ENCODE assay signal across 13 cellular contexts in the genomic region with DNA sequence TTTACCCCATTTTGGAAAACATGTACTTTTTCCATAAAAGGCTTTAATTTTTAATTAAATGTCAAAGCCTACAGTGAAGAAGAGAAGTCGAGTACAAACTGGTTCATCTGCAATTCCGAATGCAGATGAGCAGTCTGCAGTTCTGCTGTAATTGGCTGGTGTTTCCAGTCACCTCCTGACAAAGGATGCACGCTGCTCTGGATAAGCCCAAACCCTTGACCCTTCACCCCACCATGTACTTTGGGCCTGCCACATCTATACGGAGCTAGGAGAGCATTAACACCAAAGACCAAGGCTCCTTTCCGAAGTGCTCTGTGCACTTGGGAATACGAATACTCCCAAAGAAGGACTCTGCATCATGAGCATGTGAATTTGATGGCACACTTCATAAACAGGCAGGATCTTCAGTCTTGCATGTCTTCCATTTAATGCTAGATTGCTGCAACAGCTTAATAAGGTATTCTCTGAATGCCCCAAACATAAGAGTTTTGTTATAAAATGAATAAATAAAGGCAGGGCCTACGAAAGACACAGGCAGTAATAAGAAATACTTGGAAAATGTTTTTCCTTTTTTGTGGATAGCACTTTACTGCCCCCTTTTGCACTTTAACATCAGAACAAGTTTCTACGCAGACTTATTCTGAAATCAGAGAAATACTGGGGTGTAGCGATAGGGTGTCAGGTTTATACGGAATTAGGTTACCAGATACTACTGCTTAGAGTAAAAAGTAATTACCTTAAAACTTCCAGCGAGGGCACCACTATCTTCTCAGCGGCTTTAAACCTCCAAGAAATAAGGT. TPM values are rescaled to one million over a fixed set of nuclear protein-coding genes. Genes with fewer than 3 reads are reported as not detected.
DNase-seq lines count a peak whose midpoint lies in the region; ATAC-seq and TF ChIP-seq lines count a peak whose summit lies in the region.
"Had no signal": no experiment of that assay in that cellular context is flagged by ENCODE, and none has a peak within 500 bp of the region (broad histone marks: within the 10 kb centered on the region; RNA-seq: fewer than 3 reads in every experiment).

No MANE protein-coding gene starts in this region.

- no peak for ATAC-seq in lung (ENCODE audit: insufficient read depth, low FRiP score)
- no peak for ATAC-seq in activated CD4-positive, CD25-positive, alpha-beta regulatory T cell treated with anti-CD3 and anti-CD28 coated beads, Interleukin-2, amount 50 U/mL, for 24 hours
- ATAC-seq: activated naive CD4-positive, alpha-beta T cell treated with anti-CD3 and anti-CD28 coated beads, Interleukin-2, amount 50 U/mL, for 72 hours had no signal

- peak overlapping the region in 1 of 2 donors; percentile 29 for H3K27ac ChIP-seq in lung (ENCODE audit: low read depth in 1 of 2, low read length in 1 of 2)
- H3K27ac ChIP-seq: KMS-11 had no signal

- peak; percentile 45 for DNase-seq in AG10803 (ENCODE audit: low read depth)
- DNase-seq in HFF-Myc (ENCODE audit: extremely low read depth, low read depth): no peak
- DNase-seq in cardiac fibroblast (ENCODE audit: low read depth in 2 of 2): peak; percentile 55 to 61
- DNase-seq in lung (ENCODE audit: low spot score): no peak
- DNase-seq in activated CD4-positive, alpha-beta memory T cell treated with anti-CD3 and anti-CD28 coated beads for 36 hours: no peak
- DNase-seq in stimulated activated naive CD4-positive, alpha-beta T cell (lab: John Stamatoyannopoulos, UW): no peak
- no peak for DNase-seq in iPS-NIHi11 (ENCODE audit: low spot score)
- DNase-seq: immature natural killer cell; stimulated activated CD4-positive, alpha-beta T cell treated with anti-CD3 and anti-CD28 coated beads, Interleukin-2, amount 100 ng/mL, for 24 hours; T-helper 2 cell had no signal

- WGBS in lung, 2 donors: 49 to 73% methylated on average over 12 of the region's 12 CpGs

- H3K36me3 Mint-ChIP-seq in activated CD4-positive, alpha-beta memory T cell treated with anti-CD3 and anti-CD28 coated beads for 36 hours: no peaks in the 10 kb centered on the region
- H3K36me3 Mint-ChIP-seq: activated naive CD4-positive, alpha-beta T cell treated with anti-CD3 and anti-CD28 coated beads, Interleukin-2, amount 50 U/mL, for 72 hours; immature natural killer cell had no signal

- no peaks in the 10 kb centered on the region for H3K9me3 ChIP-seq in lung (ENCODE audit: control insufficient read depth in 2 of 2, insufficient read depth in 1 of 2, low read length in 1 of 2)

- H3K36me3 ChIP-seq in lung (ENCODE audit: control insufficient read depth in 2 of 2, insufficient read depth in 2 of 2, low read length in 2 of 2): no peaks in the 10 kb centered on the region

- H3K4me3 Mint-ChIP-seq in activated CD4-positive, alpha-beta memory T cell treated with anti-CD3 and anti-CD28 coated beads for 36 hours: no peak overlapping the region
- H3K4me3 Mint-ChIP-seq: immature natural killer cell had no signal

- no peaks in the 10 kb centered on the region for H3K9me3 Mint-ChIP-seq in activated CD4-positive, alpha-beta memory T cell treated with anti-CD3 and anti-CD28 coated beads for 36 hours
- H3K9me3 Mint-ChIP-seq: activated naive CD4-positive, alpha-beta T cell treated with anti-CD3 and anti-CD28 coated beads, Interleukin-2, amount 50 U/mL, for 72 hours; immature natural killer cell had no signal

- H3K27me3 ChIP-seq in lung (ENCODE audit: control insufficient read depth, insufficient read depth): no peaks in the 10 kb centered on the region

- H3K27ac Mint-ChIP-seq in activated CD4-positive, alpha-beta memory T cell treated with anti-CD3 and anti-CD28 coated beads for 36 hours: no peak overlapping the region
- H3K27ac Mint-ChIP-seq: activated naive CD4-positive, alpha-beta T cell treated with anti-CD3 and anti-CD28 coated beads, Interleukin-2, amount 50 U/mL, for 72 hours; immature natural killer cell had no signal

- CTCF ChIA-PET in activated CD4-positive, alpha-beta memory T cell treated with anti-CD3 and anti-CD28 coated beads for 36 hours (lab: Charles Lee): no interaction called here

- no peak overlapping the region for H3K4me3 ChIP-seq in AG10803 (ENCODE audit: low read length)
- H3K4me3 ChIP-seq in HFF-Myc (replicated peaks; ENCODE audit: low read depth, low read length): no peak overlapping the region
- no peak overlapping the region for H3K4me3 ChIP-seq in cardiac fibroblast (replicated peaks in 1 of 2; ENCODE audit: low read depth in 2 of 2, low read length in 2 of 2)
- no peak overlapping the region for H3K4me3 ChIP-seq in lung

- intact Hi-C loops in activated CD4-positive, alpha-beta memory T cell treated with anti-CD3 and anti-CD28 coated beads for 36 hours (cut with micrococcal nuclease): no loop called here

- peaks cover 0 to 11% of the 10 kb centered on the region in 2 donors for H3K4me1 ChIP-seq in lung (ENCODE audit: control insufficient read depth in 2 of 2, insufficient read depth in 2 of 2, low read length in 2 of 2)

- peak; percentile 63 for TF ChIP-seq CTCF in AG10803 (conservative IDR thresholded peaks at IDR 0.05; ENCODE audit: low read length)
- TF ChIP-seq CTCF in HFF-Myc (IDR thresholded peaks at IDR 0.05; ENCODE audit: low read depth, low read length, missing control alignments): peak; percentile 29
- TF ChIP-seq CTCF in cardiac fibroblast (IDR thresholded peaks at IDR 0.05; ENCODE audit: low read depth, low read length): peak; percentile 41
- peak; percentile 8 for TF ChIP-seq CTCF in lung (IDR thresholded peaks at IDR 0.05; ENCODE audit: control extremely low read depth, extremely low read depth)

- POLR2A ChIA-PET in activated CD4-positive, alpha-beta memory T cell treated with anti-CD3 and anti-CD28 coated beads for 36 hours (lab: Charles Lee): no interaction called here

- H3K4me1 Mint-ChIP-seq in activated CD4-positive, alpha-beta memory T cell treated with anti-CD3 and anti-CD28 coated beads for 36 hours (ENCODE audit: low read depth): no peaks in the 10 kb centered on the region
- H3K4me1 Mint-ChIP-seq: immature natural killer cell had no signal

- peaks cover 25% of the 10 kb centered on the region for H3K27me3 Mint-ChIP-seq in activated CD4-positive, alpha-beta memory T cell treated with anti-CD3 and anti-CD28 coated beads for 36 hours

RNA-seq across cellular contexts. Expression of gene EFNB2, which starts 15.1 kb away (rescaled TPM):
- 10 to 100 TPM; 38.3 to 43.8 TPM for total RNA-seq in lung
- polyA plus RNA-seq in lung: 10 to 100 TPM; 15.7 to 19.8 TPM
- under 1 TPM in 1 of 2 experiments, not detected in 1; 0.07 TPM for total RNA-seq in activated CD4-positive, alpha-beta memory T cell treated with anti-CD3 and anti-CD28 coated beads for 36 hours
- total RNA-seq: activated naive CD4-positive, alpha-beta T cell treated with anti-CD3 and anti-CD28 coated beads, Interleukin-2, amount 50 U/mL, for 72 hours had no signal

RNA-seq across cellular contexts. Expression of gene ARGLU1, which starts 47.5 kb away (rescaled TPM):
- total RNA-seq in lung: 100 to 1,000 TPM in 1 of 2 donors, 10 to 100 TPM in 1; 63.9 to 256 TPM
- polyA plus RNA-seq in lung: 100 to 1,000 TPM in 1 of 2 donors, 10 to 100 TPM in 1; 58.8 to 119 TPM
- total RNA-seq in activated CD4-positive, alpha-beta memory T cell treated with anti-CD3 and anti-CD28 coated beads for 36 hours: 10 to 100 TPM; 81.0 to 87.1 TPM

Comparison
In these comparisons a context has a peak if more than half of its experiments do, and no peak if none do; other contexts are left out.
1. DNase-seq: peak in AG10803 (single experiment) and cardiac fibroblast (2 of 2); none in HFF-Myc (single experiment), lung (single experiment), activated CD4-positive, alpha-beta memory T cell treated with anti-CD3 and anti-CD28 coated beads for 36 hours (single experiment), stimulated activated naive CD4-positive, alpha-beta T cell (0 of 6) and iPS-NIHi11 (single experiment).
2. CTCF ChIP-seq: peak in every context shown above with its lines; median percentile 63 in AG10803; 41 in cardiac fibroblast; 29 in HFF-Myc; 8 in lung.
3. RNA of gene EFNB2, which starts 15.1 kb away (total RNA-seq): 38.3 to 43.8 TPM in lung; 0.07 TPM in activated CD4-positive, alpha-beta memory T cell treated with anti-CD3 and anti-CD28 coated beads for 36 hours; every median in the first group is over 10 times any median in the second.